ENCODE assay signal across 26 cellular contexts in the genomic region with DNA sequence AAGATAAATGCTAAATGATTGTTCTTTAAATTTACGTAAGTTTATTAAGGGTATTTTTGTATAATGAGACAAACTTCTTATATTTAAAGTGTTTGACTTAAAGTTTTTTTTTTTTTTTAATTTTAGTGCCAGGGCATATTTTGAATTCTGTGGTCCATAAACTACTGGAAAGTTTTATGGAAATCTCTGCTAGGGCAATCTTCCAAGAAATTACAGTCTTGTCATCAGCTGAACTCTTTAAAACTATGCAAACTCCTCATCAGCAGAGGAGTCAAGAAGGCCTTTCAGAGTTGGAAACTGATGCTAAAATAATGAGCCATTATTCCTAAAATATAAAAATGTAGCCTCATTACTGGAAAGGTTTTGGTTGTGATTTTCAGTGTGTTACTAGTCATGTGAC.
DNase-seq lines count a peak whose midpoint lies in the region; ATAC-seq, FAIRE-seq and TF ChIP-seq lines count a peak whose summit lies in the region.
"Had no signal": no experiment of that assay in that cellular context is flagged by ENCODE, and none has a peak within 500 bp of the region (broad histone marks: within the 10 kb centered on the region; RNA-seq: fewer than 3 reads in every experiment).

No MANE protein-coding gene starts in this region.

- CTCF ChIA-PET in K562 (lab: Yijun Ruan, JAX; ENCODE audit: low intra/inter-chr PET ratio) = no interaction called here

- H3K4me1 ChIP-seq in adipocyte (ENCODE audit: control insufficient read depth, insufficient read depth, low read length) = no peaks in the 10 kb centered on the region
- no peaks in the 10 kb centered on the region for H3K4me1 ChIP-seq in K562 (replicated peaks in 1 of 2; ENCODE audit: control insufficient read depth in 2 of 2, insufficient read depth in 2 of 2, low read length in 2 of 2)
- H3K4me1 ChIP-seq: Caco-2, HAP-1 had no signal

- FAIRE-seq in K562 (lab: Jason Lieb, UNC) = no peak
- FAIRE-seq: GM12878 had no signal

- H3K9me3 ChIP-seq in adipocyte (ENCODE audit: control insufficient read depth, low read length) (peaks cover 6% of the 10 kb centered on the region), K562 (replicated peaks; ENCODE audit: control insufficient read depth, insufficient read depth, low read depth, low read length) (no peaks in the 10 kb centered on the region)
- H3K9me3 ChIP-seq: Caco-2, HAP-1 had no signal

- H3K79me2 ChIP-seq in K562 (ENCODE audit: control insufficient read depth, insufficient read depth, low read length) = no peaks in the 10 kb centered on the region

- TF ChIP-seq EP300 in K562 (IDR thresholded peaks at IDR 0.05; ENCODE audit: low read length) = no peak

- H3K27me3 Mint-ChIP-seq in activated T-cell treated with anti-CD3 and anti-CD28 coated beads, Interleukin-2, amount 50 U/mL, for 24 hours = no peaks in the 10 kb centered on the region
- H3K27me3 Mint-ChIP-seq: B cell had no signal

- H3K27ac ChIP-seq in K562 (ENCODE audit: extremely low read depth, low read depth, low read length) = no peak overlapping the region
- H3K27ac ChIP-seq: 22Rv1, C4-2B had no signal

- no peaks in the 10 kb centered on the region for H4K20me1 ChIP-seq in K562 (replicated peaks; ENCODE audit: control insufficient read depth, insufficient read depth, low read length)

- no peak overlapping the region for H3K27ac Mint-ChIP-seq in activated T-cell treated with anti-CD3 and anti-CD28 coated beads, Interleukin-2, amount 50 U/mL, for 24 hours
- H3K27ac Mint-ChIP-seq: B cell; CD8-positive, alpha-beta T cell had no signal

- H3K27me3 ChIP-seq in adipocyte (replicated peaks; ENCODE audit: control insufficient read depth, insufficient read depth, low read length) (no peaks in the 10 kb centered on the region), K562 (ENCODE audit: control insufficient read depth in 2 of 2, insufficient read depth in 2 of 2, low read length in 2 of 2) (no peaks in the 10 kb centered on the region)

- no peak overlapping the region for H2AFZ ChIP-seq in K562 (ENCODE audit: low read depth, low read length)

- no peak overlapping the region for H3K4me3 Mint-ChIP-seq in activated T-cell treated with anti-CD3 and anti-CD28 coated beads, Interleukin-2, amount 50 U/mL, for 24 hours
- H3K4me3 Mint-ChIP-seq: B cell; CD8-positive, alpha-beta T cell had no signal

- intact Hi-C loops in K562 (cut with micrococcal nuclease) = no loop called here
- intact Hi-C loops in lower leg skin (cut with DNase I; ENCODE audit: low total_unique reads) = no loop called here

- no peak overlapping the region for H3K9ac ChIP-seq in adipocyte (ENCODE audit: low read length)
- no peak overlapping the region for H3K9ac ChIP-seq in K562 (ENCODE audit: insufficient read depth in 1 of 2, low read depth in 2 of 2, low read length in 2 of 2)

- no peaks in the 10 kb centered on the region for H3K4me1 Mint-ChIP-seq in activated T-cell treated with anti-CD3 and anti-CD28 coated beads, Interleukin-2, amount 50 U/mL, for 24 hours (ENCODE audit: low read depth)
- H3K4me1 Mint-ChIP-seq: B cell had no signal

- no peak for ATAC-seq in K562
- ATAC-seq: CD8-positive, alpha-beta T cell; GM12878; PC-3 had no signal

- no peak overlapping the region for H3K4me3 ChIP-seq in adipocyte (ENCODE audit: low read length)
- no peak overlapping the region for H3K4me3 ChIP-seq in K562
- no peak overlapping the region for H3K4me3 ChIP-seq in fibroblast of pulmonary artery (replicated peaks; ENCODE audit: low read depth, low read length)
- no peak overlapping the region for H3K4me3 ChIP-seq in lower leg skin (ENCODE audit: low read depth, poor library complexity, severe bottlenecking)
- H3K4me3 ChIP-seq: GM12878, HAP-1 had no signal

- TF ChIP-seq POLR2A in K562 (conservative IDR thresholded peaks at IDR 0.05) (no peak), lower leg skin (IDR thresholded peaks at IDR 0.05) (no peak)

- WGBS in K562 (ENCODE audit: insufficient coverage, low coverage, missing lambda C conversion rate) = 41% methylated on average over 1 of the region's 1 CpG
- WGBS in lower leg skin, 2 donors = 74 to 85% methylated on average over 1 of the region's 1 CpG

- POLR2A ChIA-PET in K562 (lab: Yijun Ruan, JAX) = no interaction called here

- H3K36me3 ChIP-seq in adipocyte (ENCODE audit: control insufficient read depth, insufficient read depth, low read length, severe bottlenecking) (no peaks in the 10 kb centered on the region), K562 (ENCODE audit: control insufficient read depth, insufficient read depth, low read length) (no peaks in the 10 kb centered on the region)
- H3K36me3 ChIP-seq: HAP-1 had no signal

- in situ Hi-C loops in K562 (cut with MboI) = no loop called here

- no peaks in the 10 kb centered on the region for H3K9me1 ChIP-seq in K562 (ENCODE audit: control insufficient read depth, insufficient read depth, low read length)

- no peak for TF ChIP-seq RAD21 in K562 (CRISPR knock-in tag; conservative IDR thresholded peaks at IDR 0.05 in 1 of 2, IDR thresholded peaks at IDR 0.05 in 1 of 2)

- no peaks in the 10 kb centered on the region for H3K36me3 Mint-ChIP-seq in activated T-cell treated with anti-CD3 and anti-CD28 coated beads, Interleukin-2, amount 50 U/mL, for 24 hours (ENCODE audit: low read depth)
- H3K36me3 Mint-ChIP-seq: CD8-positive, alpha-beta T cell had no signal

- peak; percentile 3 for DNase-seq in EL
- DNase-seq in adipocyte (ENCODE audit: low read depth) = peak; percentile 63
- no peak for DNase-seq in K562 (ENCODE audit: extremely low read depth in 1 of 4, low spot score in 3 of 4)
- DNase-seq in fibroblast of pulmonary artery (ENCODE audit: low read depth) = peak; percentile 3
- DNase-seq in activated T-cell treated with anti-CD3 and anti-CD28 coated beads, Interleukin-2, amount 50 U/mL, for 24 hours = no peak
- DNase-seq in lower leg skin (ENCODE audit: low spot score in 2 of 2) = no peak
- no peak for DNase-seq in glomerular visceral epithelial cell (ENCODE audit: extremely low spot score)
- DNase-seq in NCI-H526 (lab: John Stamatoyannopoulos, UW) = no peak
- DNase-seq: Caco-2; CD8-positive, alpha-beta T cell; GDM1; GOT3; Kasumi-1; NCI-H1105 treated with DMSO at 0.1 percent for 48 hours; NCI-H146; NCI-H1930; NCI-H2107; NCI-H524; NCI-H774; NK-92 treated with Interleukin-12 subunit alpha and Interleukin-12 subunit beta, amount 100 ng/mL, for 24 hours; PC-3 had no signal

- no TSS peak for BruUV-seq in K562 (replicated peaks; lab: Mats Ljungman, UMichigan)

- peaks cover 18% of the 10 kb centered on the region for H3K9me3 Mint-ChIP-seq in activated T-cell treated with anti-CD3 and anti-CD28 coated beads, Interleukin-2, amount 50 U/mL, for 24 hours

- TF ChIP-seq CTCF in K562 (IDR thresholded peaks at IDR 0.05 in 2 of 3, conservative IDR thresholded peaks at IDR 0.05 in 1 of 3; ENCODE audit: insufficient read depth in 2 of 3, low read depth in 1 of 3, low read length in 3 of 3) = no peak
- TF ChIP-seq CTCF in fibroblast of pulmonary artery (IDR thresholded peaks at IDR 0.05; ENCODE audit: low read length, missing control alignments) = no peak
- no peak for TF ChIP-seq CTCF in lower leg skin (IDR thresholded peaks at IDR 0.05)

- H3K4me2 ChIP-seq in K562 (ENCODE audit: insufficient read depth, low read length) = no peak overlapping the region

TF ChIP-seq in K562, 482 proteins besides CTCF, POLR2A, EP300 and RAD21:
- TF ChIP-seq HDGF (IDR thresholded peaks at IDR 0.05) = no peak
- TF ChIP-seq, protein P1, sequence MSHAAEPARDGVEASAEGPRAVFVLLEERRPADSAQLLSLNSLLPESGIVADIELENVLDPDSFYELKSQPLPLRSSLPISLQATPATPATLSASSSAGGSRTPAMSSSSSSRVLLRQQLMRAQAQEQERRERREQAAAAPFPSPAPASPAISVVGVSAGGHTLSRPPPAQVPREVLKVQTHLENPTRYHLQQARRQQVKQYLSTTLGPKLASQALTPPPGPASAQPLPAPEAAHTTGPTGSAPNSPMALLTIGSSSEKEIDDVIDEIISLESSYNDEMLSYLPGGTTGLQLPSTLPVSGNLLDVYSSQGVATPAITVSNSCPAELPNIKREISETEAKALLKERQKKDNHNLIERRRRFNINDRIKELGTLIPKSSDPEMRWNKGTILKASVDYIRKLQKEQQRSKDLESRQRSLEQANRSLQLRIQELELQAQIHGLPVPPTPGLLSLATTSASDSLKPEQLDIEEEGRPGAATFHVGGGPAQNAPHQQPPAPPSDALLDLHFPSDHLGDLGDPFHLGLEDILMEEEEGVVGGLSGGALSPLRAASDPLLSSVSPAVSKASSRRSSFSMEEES (CRISPR knock-in tag; IDR thresholded peaks at IDR 0.05) = peak; percentile 73

Comparison
In these comparisons a context has a peak if more than half of its experiments do, and no peak if none do; other contexts are left out.
1. DNase-seq: peak in EL (single experiment), adipocyte (single experiment) and fibroblast of pulmonary artery (single experiment); none in K562 (0 of 4), activated T-cell treated with anti-CD3 and anti-CD28 coated beads, Interleukin-2, amount 50 U/mL, for 24 hours (single experiment), lower leg skin (0 of 2), glomerular visceral epithelial cell (single experiment) and NCI-H526 (0 of 2).